In the genomic region with DNA sequence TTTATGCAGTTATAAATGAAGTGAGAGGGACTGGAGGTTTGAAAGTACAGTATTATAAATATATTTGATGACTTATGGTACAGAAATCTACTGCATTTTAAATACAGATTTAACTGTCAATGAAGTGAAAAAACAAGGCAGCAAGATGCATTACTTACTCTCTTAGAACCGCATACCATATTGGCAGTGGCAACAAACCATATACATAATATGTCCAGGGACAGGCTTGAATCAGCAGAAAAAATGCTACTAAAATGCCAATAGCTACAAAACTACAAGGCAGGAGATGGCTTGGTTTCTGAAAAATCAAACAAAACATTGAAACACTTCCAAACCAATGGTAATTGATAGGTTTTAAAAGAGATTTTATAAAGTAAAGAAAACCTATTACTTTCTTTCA, we compare ENCODE assay signal across 29 cellular contexts.
"Had no signal": no experiment of that assay in that cellular context is flagged by ENCODE, and none has a peak within 500 bp of the region (broad histone marks: within the 10 kb centered on the region; RNA-seq: fewer than 3 reads in every experiment).

No MANE protein-coding gene starts in this region.

- H3K4me1 ChIP-seq: colonic mucosa, esophagus squamous epithelium, foreskin keratinocyte, gastroesophageal sphincter, heart left ventricle, parathyroid adenoma, right lobe of liver, thyroid gland, vagina had no signal

- FAIRE-seq: endometrium, kidney had no signal

- H3K9ac ChIP-seq: parathyroid adenoma had no signal

- ATAC-seq: effector memory CD8-positive, alpha-beta T cell; foreskin keratinocyte; gastroesophageal sphincter; heart left ventricle; left lobe of liver; mucosa of descending colon; natural killer cell treated with Interleukin-12 subunit alpha and Interleukin-12 subunit beta and Interleukin-15 and Interleukin-18, amount 100 ng/mL, for 72 hours; right lobe of liver; stimulated activated naive CD8-positive, alpha-beta T cell treated with anti-CD3 and anti-CD28 coated beads, Interleukin-15, amount 100 ng/mL, for 72 hours had no signal

- H3K27me3 ChIP-seq: colonic mucosa, esophagus squamous epithelium, foreskin keratinocyte, gastroesophageal sphincter, heart left ventricle, hepatocyte, neutrophil, right lobe of liver, thyroid gland, vagina had no signal

- H3K4me3 ChIP-seq: colonic mucosa, esophagus squamous epithelium, gastroesophageal sphincter, heart left ventricle, hepatocyte, mucosa of descending colon, right lobe of liver, smooth muscle cell, thyroid gland, vagina had no signal

- DNase-seq: colonic mucosa; dermis blood vessel endothelial cell; effector memory CD8-positive, alpha-beta T cell; erythroblast; esophagus squamous epithelium; foreskin keratinocyte; heart left ventricle; kidney; mesenchymal stem cell; mucosa of descending colon; naive B cell; right lobe of liver; stimulated activated CD4-positive, alpha-beta T cell treated with anti-CD3 and anti-CD28 coated beads, Interleukin-12 subunit alpha, Interleukin-12 subunit beta, amount 100 ng/mL, for 4 hours; stimulated activated CD4-positive, alpha-beta T cell treated with anti-CD3 and anti-CD28 coated beads, Interleukin-1b, Interleukin-23, amount 100 ng/mL, for 48 hours; stimulated activated CD4-positive, alpha-beta T cell treated with anti-CD3 and anti-CD28 coated beads, Interleukin-4, amount 100 ng/mL, for 1 hour; stimulated activated CD8-positive, alpha-beta memory T cell treated with anti-CD3 and anti-CD28 coated beads, Interleukin-4, amount 100 ng/mL, for 48 hours; stimulated activated naive CD4-positive, alpha-beta T cell; stimulated activated naive CD8-positive, alpha-beta T cell treated with anti-CD3 and anti-CD28 coated beads, Interleukin-15, amount 100 ng/mL, for 72 hours; thyroid gland; trophoblast cell had no signal

- H3K9me3 ChIP-seq: colonic mucosa, esophagus squamous epithelium, gastroesophageal sphincter, heart left ventricle, mucosa of descending colon, neutrophil, right lobe of liver, thyroid gland, vagina had no signal

- H3K36me3 ChIP-seq: colonic mucosa, neutrophil, right lobe of liver, vagina had no signal

- H3K27ac ChIP-seq: colonic mucosa, esophagus squamous epithelium, foreskin keratinocyte, gastroesophageal sphincter, heart left ventricle, hepatocyte, neutrophil, parathyroid adenoma, right lobe of liver, thyroid gland, vagina had no signal
